ENCODE assay signal across 15 cellular contexts in genomic region chr15:101454365-101454764, GRCh38.
"Had no signal": no experiment of that assay in that cellular context is flagged by ENCODE, and none has a peak within 500 bp of the region (broad histone marks: within the 10 kb centered on the region; RNA-seq: fewer than 3 reads in every experiment).

No MANE protein-coding gene starts in this region.

- H3K9me3 ChIP-seq: esophagus muscularis mucosa, neutrophil, ovary, SK-N-SH, thyroid gland, upper lobe of right lung had no signal

- H3K4me3 ChIP-seq: esophagus muscularis mucosa, ovary, thyroid gland, upper lobe of right lung had no signal

- H3K36me3 ChIP-seq: esophagus muscularis mucosa, neutrophil, ovary, thyroid gland, upper lobe of right lung, WERI-Rb-1 had no signal

- H3K27me3 ChIP-seq: ovary, thyroid gland, upper lobe of right lung had no signal

- H3K27ac ChIP-seq: neutrophil, ovary, thyroid gland, upper lobe of right lung, WERI-Rb-1 had no signal

- H3K4me2 ChIP-seq: SK-N-SH had no signal

- ATAC-seq: activated CD8-positive, alpha-beta T cell treated with anti-CD3 and anti-CD28 coated beads, Interleukin-2, amount 10 ng/mL, durations not matched to agents 7 days and 5 days; effector memory CD8-positive, alpha-beta T cell; natural killer cell treated with Interleukin-12 subunit alpha and Interleukin-12 subunit beta and Interleukin-15 and Interleukin-18, amount 100 ng/mL, for 72 hours had no signal

- DNase-seq: activated CD4-positive, alpha-beta T cell treated with anti-CD3 and anti-CD28 coated beads, Interleukin-2, amount 10 ng/mL, durations not matched to agents 7 days and 5 days; activated CD4-positive, CD25-positive, alpha-beta regulatory T cell treated with anti-CD3 and anti-CD28 coated beads, Interleukin-2, amount 50 U/mL, for 72 hours; activated CD8-positive, alpha-beta T cell treated with anti-CD3 and anti-CD28 coated beads, Interleukin-2, amount 10 ng/mL, durations not matched to agents 7 days and 5 days; aorta; effector memory CD8-positive, alpha-beta T cell; ovary; stimulated activated CD4-positive, alpha-beta T cell treated with anti-CD3 and anti-CD28 coated beads, Interleukin-4, amount 100 ng/mL, for 24 hours; stimulated activated naive CD4-positive, alpha-beta T cell treated with Interleukin-2 at 50 U/mL for 16 hours; thyroid gland; upper lobe of right lung; WERI-Rb-1 had no signal

- H3K9me2 ChIP-seq: SK-N-SH had no signal
